In the genomic region with DNA sequence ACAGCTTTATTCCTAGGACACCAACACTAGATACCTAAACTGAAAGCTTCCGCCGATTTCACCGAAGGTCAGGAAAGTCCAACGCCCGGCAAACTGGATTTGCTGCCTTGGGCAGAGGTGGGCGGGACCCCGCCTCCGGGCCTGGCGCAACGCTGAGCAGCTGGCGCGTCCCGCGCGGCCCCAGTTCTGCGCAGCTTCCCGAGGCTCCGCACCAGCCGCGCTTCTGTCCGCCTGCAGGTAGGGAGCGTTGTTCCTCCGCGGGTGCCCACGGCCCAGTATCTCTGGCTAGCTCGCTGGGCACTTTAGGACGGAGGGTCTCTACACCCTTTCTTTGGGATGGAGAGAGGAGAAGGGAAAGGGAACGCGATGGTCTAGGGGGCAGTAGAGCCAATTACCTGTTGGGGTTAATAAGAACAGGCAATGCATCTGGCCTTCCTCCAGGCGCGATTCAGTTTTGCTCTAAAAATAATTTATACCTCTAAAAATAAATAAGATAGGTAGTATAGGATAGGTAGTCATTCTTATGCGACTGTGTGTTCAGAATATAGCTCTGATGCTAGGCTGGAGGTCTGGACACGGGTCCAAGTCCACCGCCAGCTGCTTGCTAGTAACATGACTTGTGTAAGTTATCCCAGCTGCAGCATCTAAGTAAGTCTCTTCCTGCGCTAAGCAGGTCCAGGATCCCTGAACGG, we compare ENCODE assay signal across 8 cellular contexts. TPM values are rescaled to one million over a fixed set of nuclear protein-coding genes. Genes with fewer than 3 reads are reported as not detected.
DNase-seq lines count a peak whose midpoint lies in the region; ATAC-seq and TF ChIP-seq lines count a peak whose summit lies in the region.

A gene (plus strand): TSS at position 183 of the 692 bp plus-strand sequence. CDS start 5,572 bp downstream, outside the sequence.

- CTCF ChIA-PET in HEK293 (lab: Yijun Ruan, JAX): interaction anchor here (0.5 to 2.2 kb wide), 25 partner anchors 8 to 1594 kb away, joined by 3 to 26 read pairs (median 5); a partner anchor contains a TSS

- H3K36me3 ChIP-seq in HEK293 (ENCODE audit: control insufficient read depth in 2 of 2, insufficient read depth in 1 of 2, low read length in 2 of 2): no peaks in the 10 kb centered on the region
- H3K36me3 ChIP-seq in vagina: no peaks in the 10 kb centered on the region

- WGBS in right cardiac atrium: 4% methylated on average over 36 of the region's 36 CpGs

- no peaks in the 10 kb centered on the region for H3K36me3 Mint-ChIP-seq in T-helper 17 cell (ENCODE audit: low read depth)

- H3K4me1 ChIP-seq in HEK293 (ENCODE audit: control insufficient read depth, insufficient read depth, low read length): no peaks in the 10 kb centered on the region
- peaks cover 4% of the 10 kb centered on the region for H3K4me1 ChIP-seq in right cardiac atrium (ENCODE audit: control insufficient read depth, insufficient read depth, low read length)
- H3K4me1 ChIP-seq in vagina: peaks cover 20% of the 10 kb centered on the region

- POLR2A ChIA-PET in HEK293 (lab: Yijun Ruan, JAX): interaction anchor here (0.9 to 1.5 kb wide), 3 partner anchors 10 to 178 kb away, joined by 4 to 7 read pairs (median 5); a partner anchor contains a TSS

- intact Hi-C loops in right cardiac atrium (cut with DNase I): loop anchor here in 2 of 4 donors (2.0 to 10.0 kb wide), 4 partner anchors 52 to 142 kb away; no protein-coding TSS in a partner anchor
- intact Hi-C loops in vagina (cut with DNase I): no loop called here

- peak; percentile 65 for DNase-seq in GM04504 (ENCODE audit: low read depth)
- peak; percentile 57 for DNase-seq in MV-4-11 (lab: John Stamatoyannopoulos, UW)
- peak; percentile 64 to 75 (median 71) for DNase-seq in T-helper 17 cell
- DNase-seq in anterior cingulate cortex (lab: John Stamatoyannopoulos, UW): peak in 55 of 58 donors; percentile 11 to 83 (median 61)
- peak; percentile 92 to 97 (median 96) for DNase-seq in right cardiac atrium
- DNase-seq in pulmonary artery endothelial cell (ENCODE audit: low read depth, low spot score): peak; percentile 76
- DNase-seq in vagina (ENCODE audit: extremely low spot score in 2 of 2): no peak

- H3K27me3 ChIP-seq in right cardiac atrium (ENCODE audit: control insufficient read depth, insufficient read depth) (no peaks in the 10 kb centered on the region), vagina (no peaks in the 10 kb centered on the region)

- H3K27ac ChIP-seq in HEK293 (ENCODE audit: extremely low read depth, low read depth, low read length) (no peak within 1 kb of the TSS), right cardiac atrium (ENCODE audit: low read length) (peak within 1 kb of the TSS; percentile 85), vagina (peak within 1 kb of the TSS; percentile 87)

- H3K4me3 ChIP-seq in HEK293 (ENCODE audit: low read depth, low read length) (peak within 1 kb of the TSS; percentile 32), right cardiac atrium (ENCODE audit: low read length) (peak within 1 kb of the TSS; percentile 96), vagina (peak within 1 kb of the TSS; percentile 60 to 64)

- peaks cover 54% of the 10 kb centered on the region for H3K4me1 Mint-ChIP-seq in T-helper 17 cell

- no peak for TF ChIP-seq POLR2A in vagina (IDR thresholded peaks at IDR 0.05)

- no peaks in the 10 kb centered on the region for H3K27me3 Mint-ChIP-seq in T-helper 17 cell

- TF ChIP-seq CTCF in HEK293 (tag by site-specific recombination; IDR thresholded peaks at IDR 0.05) (peak; percentile 83), vagina (IDR thresholded peaks at IDR 0.05) (peak in 2 of 3 experiments; percentile 50 to 71)

- H3K27ac Mint-ChIP-seq in T-helper 17 cell: peak within 1 kb of the TSS; percentile 98

- H3K4me3 Mint-ChIP-seq in T-helper 17 cell: peak within 1 kb of the TSS; percentile 92

- ATAC-seq in T-helper 17 cell: peak; percentile 88
- ATAC-seq in right cardiac atrium: peak; percentile 99

- no peaks in the 10 kb centered on the region for H3K9me3 ChIP-seq in HEK293 (ENCODE audit: control insufficient read depth, insufficient read depth, low read depth, low read length)
- no peaks in the 10 kb centered on the region for H3K9me3 ChIP-seq in T-helper 17 cell (ENCODE audit: control insufficient read depth, low read length, poor library complexity, severe bottlenecking)
- H3K9me3 ChIP-seq in right cardiac atrium (ENCODE audit: control insufficient read depth, low read length): no peaks in the 10 kb centered on the region
- H3K9me3 ChIP-seq in vagina: no peaks in the 10 kb centered on the region

TF ChIP-seq in HEK293, 187 proteins besides CTCF, POLR2A, EP300 and RAD21 (continues in another document):
- TF ChIP-seq ZNF670 (tag by site-specific recombination; IDR thresholded peaks at IDR 0.05; ENCODE audit: low read depth) (no peak), ZNF610 (tag by site-specific recombination; IDR thresholded peaks at IDR 0.05; ENCODE audit: borderline replicate concordance) (no peak), KLF1 (tag by site-specific recombination; IDR thresholded peaks at IDR 0.05) (peak; percentile 44; the same call in 1 of the 2 replicates), ZNF600 (tag by site-specific recombination; IDR thresholded peaks at IDR 0.05) (peak; percentile 66), KLF16 (tag by site-specific recombination; IDR thresholded peaks at IDR 0.05) (0 out of 2 replicates have a peak, but pooled peaks have one; percentile 27), ZXDB (tag by site-specific recombination; IDR thresholded peaks at IDR 0.05) (no peak), WT1 (tag by site-specific recombination; IDR thresholded peaks at IDR 0.05) (no peak), ZNF530 (tag by site-specific recombination; IDR thresholded peaks at IDR 0.05; ENCODE audit: low read depth) (no peak), ZNF114 (tag by site-specific recombination; IDR thresholded peaks at IDR 0.05) (no peak), SCRT1 (tag by site-specific recombination; IDR thresholded peaks at IDR 0.05; ENCODE audit: borderline replicate concordance) (no peak), SP3 (tag by site-specific recombination; IDR thresholded peaks at IDR 0.05) (peak; percentile 48; the same call in 1 of the 2 replicates), ZNF37A (tag by site-specific recombination; IDR thresholded peaks at IDR 0.05) (no peak), ZNF350 (tag by site-specific recombination; IDR thresholded peaks at IDR 0.05) (no peak), ZNF621 (tag by site-specific recombination; IDR thresholded peaks at IDR 0.05) (no peak), MZF1 (tag by site-specific recombination; IDR thresholded peaks at IDR 0.05; ENCODE audit: borderline replicate concordance) (no peak), KLF9 (tag by site-specific recombination; IDR thresholded peaks at IDR 0.05; ENCODE audit: low read depth) (peak; percentile 73), SP7 (tag by site-specific recombination; IDR thresholded peaks at IDR 0.05) (0 out of 2 replicates have a peak, but pooled peaks have one; percentile 32)
- TF ChIP-seq, protein P1, sequence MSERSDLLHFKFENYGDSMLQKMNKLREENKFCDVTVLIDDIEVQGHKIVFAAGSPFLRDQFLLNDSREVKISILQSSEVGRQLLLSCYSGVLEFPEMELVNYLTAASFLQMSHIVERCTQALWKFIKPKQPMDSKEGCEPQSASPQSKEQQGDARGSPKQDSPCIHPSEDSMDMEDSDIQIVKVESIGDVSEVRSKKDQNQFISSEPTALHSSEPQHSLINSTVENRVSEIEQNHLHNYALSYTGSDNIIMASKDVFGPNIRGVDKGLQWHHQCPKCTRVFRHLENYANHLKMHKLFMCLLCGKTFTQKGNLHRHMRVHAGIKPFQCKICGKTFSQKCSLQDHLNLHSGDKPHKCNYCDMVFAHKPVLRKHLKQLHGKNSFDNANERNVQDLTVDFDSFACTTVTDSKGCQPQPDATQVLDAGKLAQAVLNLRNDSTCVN (tag by site-specific recombination; optimal IDR thresholded peaks at IDR 0.05): peak; percentile 69
- TF ChIP-seq, protein P2, sequence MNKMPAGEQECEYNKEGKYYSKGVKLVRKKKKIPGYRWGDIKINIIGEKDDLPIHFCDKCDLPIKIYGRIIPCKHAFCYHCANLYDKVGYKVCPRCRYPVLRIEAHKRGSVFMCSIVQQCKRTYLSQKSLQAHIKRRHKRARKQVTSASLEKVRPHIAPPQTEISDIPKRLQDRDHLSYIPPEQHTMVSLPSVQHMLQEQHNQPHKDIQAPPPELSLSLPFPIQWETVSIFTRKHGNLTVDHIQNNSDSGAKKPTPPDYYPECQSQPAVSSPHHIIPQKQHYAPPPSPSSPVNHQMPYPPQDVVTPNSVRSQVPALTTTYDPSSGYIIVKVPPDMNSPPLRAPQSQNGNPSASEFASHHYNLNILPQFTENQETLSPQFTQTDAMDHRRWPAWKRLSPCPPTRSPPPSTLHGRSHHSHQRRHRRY (tag by site-specific recombination; IDR thresholded peaks at IDR 0.05): no peak
- TF ChIP-seq, protein P3, sequence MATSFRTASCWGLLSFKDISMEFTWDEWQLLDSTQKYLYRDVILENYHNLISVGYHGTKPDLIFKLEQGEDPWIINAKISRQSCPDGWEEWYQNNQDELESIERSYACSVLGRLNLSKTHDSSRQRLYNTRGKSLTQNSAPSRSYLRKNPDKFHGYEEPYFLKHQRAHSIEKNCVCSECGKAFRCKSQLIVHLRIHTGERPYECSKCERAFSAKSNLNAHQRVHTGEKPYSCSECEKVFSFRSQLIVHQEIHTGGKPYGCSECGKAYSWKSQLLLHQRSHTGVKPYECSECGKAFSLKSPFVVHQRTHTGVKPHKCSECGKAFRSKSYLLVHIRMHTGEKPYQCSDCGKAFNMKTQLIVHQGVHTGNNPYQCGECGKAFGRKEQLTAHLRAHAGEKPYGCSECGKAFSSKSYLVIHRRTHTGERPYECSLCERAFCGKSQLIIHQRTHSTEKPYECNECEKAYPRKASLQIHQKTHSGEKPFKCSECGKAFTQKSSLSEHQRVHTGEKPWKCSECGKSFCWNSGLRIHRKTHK (tag by site-specific recombination; IDR thresholded peaks at IDR 0.05): no peak
- TF ChIP-seq, protein P4, sequence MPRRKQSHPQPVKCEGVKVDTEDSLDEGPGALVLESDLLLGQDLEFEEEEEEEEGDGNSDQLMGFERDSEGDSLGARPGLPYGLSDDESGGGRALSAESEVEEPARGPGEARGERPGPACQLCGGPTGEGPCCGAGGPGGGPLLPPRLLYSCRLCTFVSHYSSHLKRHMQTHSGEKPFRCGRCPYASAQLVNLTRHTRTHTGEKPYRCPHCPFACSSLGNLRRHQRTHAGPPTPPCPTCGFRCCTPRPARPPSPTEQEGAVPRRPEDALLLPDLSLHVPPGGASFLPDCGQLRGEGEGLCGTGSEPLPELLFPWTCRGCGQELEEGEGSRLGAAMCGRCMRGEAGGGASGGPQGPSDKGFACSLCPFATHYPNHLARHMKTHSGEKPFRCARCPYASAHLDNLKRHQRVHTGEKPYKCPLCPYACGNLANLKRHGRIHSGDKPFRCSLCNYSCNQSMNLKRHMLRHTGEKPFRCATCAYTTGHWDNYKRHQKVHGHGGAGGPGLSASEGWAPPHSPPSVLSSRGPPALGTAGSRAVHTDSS (tag by site-specific recombination; IDR thresholded peaks at IDR 0.05): no peak

RNA-seq across cellular contexts. Expression of the gene that starts here (rescaled TPM):
- total RNA-seq in T-helper 17 cell: 1 to 10 TPM; 4.7 to 6.7 TPM
- total RNA-seq in right cardiac atrium: 10 to 100 TPM in 3 of 4 donors, 1 to 10 TPM in 1; 8.8 to 12.0 (median 10.9) TPM
- polyA plus RNA-seq in right cardiac atrium: 4.9 TPM
- total RNA-seq in pulmonary artery endothelial cell: 39.2 and 44.7 TPM in 2 replicates
- 2.2 TPM for total RNA-seq in vagina

Comparison
In these comparisons a context has a peak if more than half of its experiments do, and no peak if none do; other contexts are left out.
1. DNase-seq: peak in GM04504 (single experiment), MV-4-11 (single experiment), T-helper 17 cell (3 of 3), anterior cingulate cortex (55 of 58), right cardiac atrium (3 of 3) and pulmonary artery endothelial cell (single experiment); none in vagina (0 of 2).
2. H3K4me3 ChIP-seq: peak in every context shown above with its lines; median percentile 96 in right cardiac atrium; 62 in vagina; 32 in HEK293.